8 cellular contexts compared by ENCODE assay signal in the genomic region with DNA sequence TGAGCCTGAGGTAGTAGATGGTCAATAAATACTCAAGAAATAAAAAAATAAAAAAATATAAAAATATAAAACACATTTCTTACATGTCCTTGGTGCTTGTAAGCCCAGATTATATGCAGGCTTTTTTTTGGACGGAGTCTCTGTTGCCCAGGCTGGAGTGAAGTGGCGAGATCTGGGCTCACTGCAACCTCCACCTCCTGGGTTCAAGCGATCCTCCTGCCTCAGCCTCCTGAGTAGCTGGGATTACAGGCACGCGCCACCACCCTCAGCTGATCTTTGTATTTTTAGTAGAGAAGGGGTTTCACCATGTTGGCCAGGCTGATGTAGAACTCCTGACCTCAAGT. TPM values are rescaled to one million over a fixed set of nuclear protein-coding genes. Genes with fewer than 3 reads are reported as not detected.
A peak's percentile ranks its signal among the peaks of the same experiment; 100 is the strongest.
DNase-seq lines count a peak whose midpoint lies in the region; ATAC-seq and TF ChIP-seq lines count a peak whose summit lies in the region.
"Not testable (repeated sequence)": the region's sequence is repeated elsewhere in the genome, so short reads cannot be mapped to it uniquely, and the experiment has no call there.

No MANE protein-coding gene starts in this region.

- H2BK120ac ChIP-seq in trophoblast cell (ENCODE audit: insufficient read depth, low read length, poor library complexity), result peak overlapping the region; percentile 73

- not testable (repeated sequence) for H3K9me3 ChIP-seq in DOHH2 (ENCODE audit: control insufficient read depth, insufficient read depth, low read length); KOPT-K1 (ENCODE audit: insufficient read depth, low read length, poor library complexity, severe bottlenecking); body of pancreas; fibroblast of lung (ENCODE audit: control insufficient read depth, insufficient read depth, low read depth, low read length); lower lobe of right lung; trophoblast cell (ENCODE audit: insufficient read depth, low read depth, low read length); tibial nerve

- intact Hi-C loops in activated CD4-positive, alpha-beta T cell treated with anti-CD3 and anti-CD28 coated beads for 36 hours (cut with DNase I, micrococcal nuclease), result loop anchor here (1.0 to 5.0 kb wide), 12 partner anchors 9 to 674 kb away; partner anchors contain the start of genes SPG11 (in 2 of the 2), B2M (in 1 of the 2), CTDSPL2 (in 1 of the 2) and EIF3J (in 1 of the 2)
- intact Hi-C loops in body of pancreas (cut with DNase I); lower lobe of right lung (cut with DNase I): not testable (repeated sequence)

- not testable (repeated sequence) for TF ChIP-seq EP300 in tibial nerve (IDR thresholded peaks at IDR 0.05)

- CTCF ChIA-PET in activated CD4-positive, alpha-beta T cell treated with anti-CD3 and anti-CD28 coated beads for 36 hours (lab: Charles Lee), result interaction anchor here (0.6 to 6.0 kb wide), 9 partner anchors 9 to 227 kb away, joined by 3 to 113 read pairs (median 5); partner anchors contain the start of genes B2M, PATL2, SPG11 and TRIM69

- peaks cover 11% of the 10 kb centered on the region for H3K79me1 ChIP-seq in trophoblast cell (ENCODE audit: low read length)

- H3K36me3 Mint-ChIP-seq in activated CD4-positive, alpha-beta T cell treated with anti-CD3 and anti-CD28 coated beads for 36 hours (ENCODE audit: low read depth), result peaks cover 33% of the 10 kb centered on the region

- POLR2A ChIA-PET in activated CD4-positive, alpha-beta T cell treated with anti-CD3 and anti-CD28 coated beads for 36 hours (lab: Charles Lee), result interaction anchor here (0.7 to 15.3 kb wide), 12 partner anchors 10 to 191 kb away, joined by 3 to 474 read pairs (median 4); partner anchors contain the start of genes B2M, EIF3J, PATL2 and SPG11

- peaks cover 17% of the 10 kb centered on the region for H3K79me2 ChIP-seq in DOHH2 (ENCODE audit: control insufficient read depth, low read length)
- peaks cover 12% of the 10 kb centered on the region for H3K79me2 ChIP-seq in fibroblast of lung (ENCODE audit: control insufficient read depth, insufficient read depth, low read length)
- not testable (repeated sequence) for H3K79me2 ChIP-seq in trophoblast cell (ENCODE audit: control insufficient read depth, insufficient read depth, low read length, poor library complexity)

- H2BK12ac ChIP-seq in trophoblast cell (ENCODE audit: low read length), result not testable (repeated sequence)

- peaks cover 66% of the 10 kb centered on the region for H3K4me1 Mint-ChIP-seq in activated CD4-positive, alpha-beta T cell treated with anti-CD3 and anti-CD28 coated beads for 36 hours

- not testable (repeated sequence) for H2AFZ ChIP-seq in fibroblast of lung (ENCODE audit: low read length)
- peak overlapping the region; percentile 58 for H2AFZ ChIP-seq in trophoblast cell (ENCODE audit: insufficient read depth, low read length, poor library complexity)

- peak overlapping the region; percentile 99 for H3K27ac Mint-ChIP-seq in activated CD4-positive, alpha-beta T cell treated with anti-CD3 and anti-CD28 coated beads for 36 hours

- TF ChIP-seq CTCF in DOHH2 (IDR thresholded peaks at IDR 0.05; ENCODE audit: low read depth, low read length, poor library complexity, severe bottlenecking); body of pancreas (IDR thresholded peaks at IDR 0.05); fibroblast of lung (conservative IDR thresholded peaks at IDR 0.05 in 1 of 2, IDR thresholded peaks at IDR 0.05 in 1 of 2; ENCODE audit: low read depth in 1 of 2, low read length in 2 of 2); lower lobe of right lung (IDR thresholded peaks at IDR 0.05); tibial nerve (IDR thresholded peaks at IDR 0.05): not testable (repeated sequence)

- H3K4me2 ChIP-seq in DOHH2 (ENCODE audit: low read length) (peak overlapping the region; percentile 99), trophoblast cell (ENCODE audit: low read length) (peak overlapping the region; percentile 85)
- H3K4me2 ChIP-seq in fibroblast of lung (ENCODE audit: extremely low read depth, insufficient read depth, low read length), result not testable (repeated sequence)

- H3K4ac ChIP-seq in trophoblast cell (ENCODE audit: low read depth, low read length), result not testable (repeated sequence)

- not testable (repeated sequence) for H3K23ac ChIP-seq in trophoblast cell (ENCODE audit: low read length)

- peak overlapping the region; percentile 25 for H4K91ac ChIP-seq in trophoblast cell (ENCODE audit: low read depth, low read length)

- H3K36me3 ChIP-seq in DOHH2 (ENCODE audit: control insufficient read depth, low read length) (peaks cover 14% of the 10 kb centered on the region), KOPT-K1 (ENCODE audit: insufficient read depth, low read length) (peaks cover 14% of the 10 kb centered on the region; the same call in 1 of the 2 replicates)
- not testable (repeated sequence) for H3K36me3 ChIP-seq in body of pancreas (replicated peaks in 1 of 2; ENCODE audit: insufficient read depth in 1 of 2, low read depth in 2 of 2); fibroblast of lung (ENCODE audit: control insufficient read depth, insufficient read depth, low read length); lower lobe of right lung; trophoblast cell (ENCODE audit: control insufficient read depth in 1 of 2, insufficient read depth in 2 of 2, low read length in 2 of 2); tibial nerve

- not testable (repeated sequence) for H2AK5ac ChIP-seq in trophoblast cell (ENCODE audit: low read length)

- not testable (repeated sequence) for H4K20me1 ChIP-seq in DOHH2 (ENCODE audit: control insufficient read depth, insufficient read depth, low read depth, low read length); fibroblast of lung (ENCODE audit: control insufficient read depth, extremely low read depth, insufficient read depth, low read length)

- not testable (repeated sequence) for H3K9me3 Mint-ChIP-seq in activated CD4-positive, alpha-beta T cell treated with anti-CD3 and anti-CD28 coated beads for 36 hours (ENCODE audit: low read depth)

- peak overlapping the region; percentile 63 for H3K14ac ChIP-seq in trophoblast cell (ENCODE audit: low read length)

- TF ChIP-seq POLR2A in body of pancreas (IDR thresholded peaks at IDR 0.05); tibial nerve (IDR thresholded peaks at IDR 0.05): not testable (repeated sequence)

- ATAC-seq in activated CD4-positive, alpha-beta T cell treated with anti-CD3 and anti-CD28 coated beads for 36 hours; body of pancreas; lower lobe of right lung: not testable (repeated sequence)

- not testable (repeated sequence) for H3K18ac ChIP-seq in trophoblast cell (ENCODE audit: low read length)

- H3K4me1 ChIP-seq in DOHH2 (ENCODE audit: control insufficient read depth, low read length) (peaks cover 66% of the 10 kb centered on the region), body of pancreas (peaks cover 19% of the 10 kb centered on the region), lower lobe of right lung (peaks cover 66% of the 10 kb centered on the region), tibial nerve (peaks cover 0 to 54% (median 30%) of the 10 kb centered on the region in 4 donors)
- not testable (repeated sequence) for H3K4me1 ChIP-seq in fibroblast of lung (ENCODE audit: control insufficient read depth, extremely low read depth, insufficient read depth, low read length); trophoblast cell (ENCODE audit: control insufficient read depth in 1 of 2, insufficient read depth in 2 of 2, low read length in 2 of 2)

- not testable (repeated sequence) for H3K9ac ChIP-seq in fibroblast of lung (ENCODE audit: insufficient read depth, low read length); trophoblast cell (ENCODE audit: low read length)

- H3K27me3 ChIP-seq in DOHH2 (ENCODE audit: control insufficient read depth, low read length); body of pancreas; fibroblast of lung (ENCODE audit: control insufficient read depth, insufficient read depth, low read length); lower lobe of right lung (ENCODE audit: low read depth); trophoblast cell (ENCODE audit: insufficient read depth, low read length); tibial nerve: not testable (repeated sequence)

- not testable (repeated sequence) for DNase-seq in activated CD4-positive, alpha-beta T cell treated with anti-CD3 and anti-CD28 coated beads for 36 hours; body of pancreas; fibroblast of lung (ENCODE audit: low read depth in 2 of 2); lower lobe of right lung; trophoblast cell; tibial nerve (ENCODE audit: low spot score in 2 of 2)

- H2BK5ac ChIP-seq in trophoblast cell (ENCODE audit: low read depth, low read length, poor library complexity), result peak overlapping the region; percentile 35

- H3K9me2 ChIP-seq in DOHH2 (replicated peaks; ENCODE audit: control insufficient read depth, low read length), result not testable (repeated sequence)

- peaks cover 34% of the 10 kb centered on the region for H3F3A ChIP-seq in DOHH2 (ENCODE audit: control insufficient read depth, insufficient read depth)

- H3K4me3 Mint-ChIP-seq in activated CD4-positive, alpha-beta T cell treated with anti-CD3 and anti-CD28 coated beads for 36 hours, result peak overlapping the region; percentile 91

- H3K27me3 Mint-ChIP-seq in activated CD4-positive, alpha-beta T cell treated with anti-CD3 and anti-CD28 coated beads for 36 hours, result not testable (repeated sequence)

- H3K27ac ChIP-seq in DOHH2 (ENCODE audit: low read depth, low read length) (peak overlapping the region; percentile 84), KOPT-K1 (ENCODE audit: low read depth, low read length, poor library complexity, severe bottlenecking) (peak overlapping the region; percentile 96), body of pancreas (peak overlapping the region; percentile 91 to 97 (median 96)), fibroblast of lung (ENCODE audit: insufficient read depth, low read length) (peak overlapping the region; percentile 83), lower lobe of right lung (peak overlapping the region; percentile 97), trophoblast cell (ENCODE audit: low read depth, low read length) (peak overlapping the region; percentile 67), tibial nerve (peak overlapping the region; percentile 94 to 100 (median 96))

- not testable (repeated sequence) for H4K12ac ChIP-seq in trophoblast cell (ENCODE audit: low read depth, low read length)

- H4K8ac ChIP-seq in trophoblast cell (ENCODE audit: low read depth, low read length), result peak overlapping the region; percentile 73

- 63 to 78% methylated on average over 5 of the region's 5 CpGs for WGBS in body of pancreas, 2 donors
- WGBS in trophoblast cell (ENCODE audit: extremely low coverage, insufficient coverage, insufficient read length), result no CpG with 5 or more reads among the region's 5 CpGs
- WGBS in tibial nerve, 2 donors, result 42 to 62% methylated on average over 5 of the region's 5 CpGs

- H3K4me3 ChIP-seq in DOHH2 (ENCODE audit: low read length) (peak overlapping the region; percentile 100), fibroblast of lung (replicated peaks in 1 of 4; ENCODE audit: control extremely low read depth in 1 of 4, insufficient read depth in 1 of 4, low read depth in 3 of 4, low read length in 4 of 4) (peak overlapping the region in 1 of 4 experiments; percentile 93), lower lobe of right lung (peak overlapping the region; percentile 87), tibial nerve (peak overlapping the region; percentile 19 to 89 (median 72))
- not testable (repeated sequence) for H3K4me3 ChIP-seq in body of pancreas; trophoblast cell (ENCODE audit: low read depth, low read length)

RNA-seq across cellular contexts. Expression of gene TRIM69, which starts 8.1 kb away (rescaled TPM):
- 10 to 100 TPM; 65.8 to 67.9 TPM for total RNA-seq in activated CD4-positive, alpha-beta T cell treated with anti-CD3 and anti-CD28 coated beads for 36 hours
- 1 to 10 TPM; 2.6 to 2.9 TPM for total RNA-seq in body of pancreas
- total RNA-seq in fibroblast of lung, result 23.6 and 40.1 TPM in 2 replicates
- 18.1 and 18.3 TPM in 2 replicates for polyA plus RNA-seq in fibroblast of lung
- 14.7 and 18.3 TPM in 2 replicates for polyA plus RNA-seq in fibroblast of lung (2012)
- polyA minus RNA-seq in fibroblast of lung (ENCODE audit: low replicate concordance), result 2.9 and 5.9 TPM in 2 replicates
- 27.2 TPM for total RNA-seq in lower lobe of right lung
- 3.4 and 4.5 TPM in 2 replicates for polyA plus RNA-seq in trophoblast cell (2013)
- total RNA-seq in tibial nerve, result 10 to 100 TPM; 11.7 to 27.1 (median 19.3) TPM

RNA-seq across cellular contexts. Expression of gene B2M, which starts 16.9 kb away (rescaled TPM):
- 1,000 to 10,000 TPM; 5,181 to 7,416 TPM for total RNA-seq in activated CD4-positive, alpha-beta T cell treated with anti-CD3 and anti-CD28 coated beads for 36 hours
- 100 to 1,000 TPM; 774 to 835 TPM for total RNA-seq in body of pancreas
- 2,942 and 3,660 TPM in 2 replicates for total RNA-seq in fibroblast of lung
- polyA plus RNA-seq in fibroblast of lung, result 12,166 and 13,303 TPM in 2 replicates
- 2,234 and 3,428 TPM in 2 replicates for polyA plus RNA-seq in fibroblast of lung (2012)
- polyA minus RNA-seq in fibroblast of lung (ENCODE audit: low replicate concordance), result 126 and 170 TPM in 2 replicates
- 4,741 TPM for total RNA-seq in lower lobe of right lung
- polyA plus RNA-seq in trophoblast cell (2013), result 196 and 199 TPM in 2 replicates
- total RNA-seq in tibial nerve, result 1,000 to 10,000 TPM; 2,056 to 2,934 (median 2,402) TPM

RNA-seq across cellular contexts. Expression of gene PATL2, which starts 17.1 kb away (rescaled TPM):
- 10 to 100 TPM; 11.2 to 14.1 TPM for total RNA-seq in activated CD4-positive, alpha-beta T cell treated with anti-CD3 and anti-CD28 coated beads for 36 hours
- total RNA-seq in body of pancreas, result 1 to 10 TPM; 1.0 to 1.6 TPM
- total RNA-seq in fibroblast of lung, result 0.77 and 1.3 TPM in 2 replicates
- polyA plus RNA-seq in fibroblast of lung, result 0.37 and 0.40 TPM in 2 replicates
- polyA plus RNA-seq in fibroblast of lung (2012), result 0.16 and 0.31 TPM in 2 replicates
- 2.3 TPM in 1 of 2 replicates, not detected in the other for polyA minus RNA-seq in fibroblast of lung (ENCODE audit: low replicate concordance)
- total RNA-seq in lower lobe of right lung, result 4.5 TPM
- polyA plus RNA-seq in trophoblast cell (2013), result 0.05 and 0.06 TPM in 2 replicates
- total RNA-seq in tibial nerve, result under 1 TPM; 0.30 to 0.98 (median 0.86) TPM
